33 cellular contexts compared by ENCODE assay signal in the genomic region with DNA sequence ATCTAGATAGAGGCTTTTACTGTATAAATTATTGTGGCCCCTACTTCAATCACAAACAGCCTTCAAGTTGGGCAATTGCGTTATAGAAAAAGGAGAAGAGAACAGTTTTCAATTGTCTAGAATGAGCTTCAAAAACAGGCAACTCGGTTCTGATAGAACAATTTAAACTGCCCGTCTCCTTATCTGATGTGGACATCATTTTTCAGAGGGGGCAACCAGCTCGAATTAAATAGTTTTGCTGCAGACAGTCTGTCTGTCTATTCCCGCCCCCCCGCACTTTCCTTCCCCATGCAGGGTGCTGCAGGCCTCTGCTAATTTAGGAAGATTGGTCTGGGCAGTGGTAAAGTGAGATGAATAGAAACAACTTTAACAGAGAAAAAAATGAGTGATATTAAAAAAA.
"Had no signal": no experiment of that assay in that cellular context is flagged by ENCODE, and none has a peak within 500 bp of the region (broad histone marks: within the 10 kb centered on the region; RNA-seq: fewer than 3 reads in every experiment).

No MANE protein-coding gene starts in this region.

- H3K4me3 ChIP-seq: ascending aorta, cardiac muscle cell had no signal

- H3K36me3 ChIP-seq: ascending aorta, cardiac muscle cell had no signal

- H3K4me1 ChIP-seq: ascending aorta had no signal

- H3K27me3 ChIP-seq: ascending aorta, cardiac muscle cell had no signal

- H3K27ac ChIP-seq: ascending aorta, cardiac muscle cell had no signal

- H3K4me1 Mint-ChIP-seq: activated B cell treated with CpG ODN at 0.5 μM for 24 hours; activated CD4-positive, alpha-beta T cell treated with anti-CD3 and anti-CD28 coated beads, Interleukin-2, amount 10 ng/mL, durations not matched to agents 24 days and 14 days; activated naive CD4-positive, alpha-beta T cell treated with anti-CD3 and anti-CD28 coated beads, Interleukin-2, amount 10 ng/mL, durations not matched to agents 7 days and 5 days; activated naive CD4-positive, alpha-beta T cell treated with anti-CD3 and anti-CD28 coated beads, Interleukin-2, amount 50 U/mL, for 24 hours; activated naive CD8-positive, alpha-beta T cell treated with anti-CD3 and anti-CD28 coated beads, Interleukin-2, amount 10 ng/mL, durations not matched to agents 7 days and 5 days; activated naive CD8-positive, alpha-beta T cell treated with anti-CD3 and anti-CD28 coated beads, Interleukin-2, amount 50 U/mL, for 24 hours; central memory CD8-positive, alpha-beta T cell had no signal

- H3K27me3 Mint-ChIP-seq: activated B cell treated with CpG ODN at 0.5 μM for 24 hours; activated CD4-positive, alpha-beta memory T cell treated with anti-CD3 and anti-CD28 coated beads for 36 hours; activated CD4-positive, alpha-beta T cell treated with anti-CD3 and anti-CD28 coated beads, Interleukin-2, amount 10 ng/mL, durations not matched to agents 24 days and 14 days; activated CD8-positive, alpha-beta T cell treated with anti-CD3 and anti-CD28 coated beads for 36 hours; activated naive CD4-positive, alpha-beta T cell treated with anti-CD3 and anti-CD28 coated beads, Interleukin-2, amount 10 ng/mL, durations not matched to agents 7 days and 5 days; activated naive CD4-positive, alpha-beta T cell treated with anti-CD3 and anti-CD28 coated beads, Interleukin-2, amount 50 U/mL, for 24 hours; activated naive CD8-positive, alpha-beta T cell; activated naive CD8-positive, alpha-beta T cell treated with anti-CD3 and anti-CD28 coated beads, Interleukin-2, amount 10 ng/mL, durations not matched to agents 7 days and 5 days; activated naive CD8-positive, alpha-beta T cell treated with anti-CD3 and anti-CD28 coated beads, Interleukin-2, amount 50 U/mL, for 24 hours; central memory CD8-positive, alpha-beta T cell had no signal

- H3K4me3 Mint-ChIP-seq: activated B cell treated with CpG ODN at 0.5 μM for 24 hours; activated CD4-positive, alpha-beta memory T cell treated with anti-CD3 and anti-CD28 coated beads for 36 hours; activated CD4-positive, alpha-beta T cell treated with anti-CD3 and anti-CD28 coated beads, Interleukin-2, amount 10 ng/mL, durations not matched to agents 24 days and 14 days; activated CD8-positive, alpha-beta T cell treated with anti-CD3 and anti-CD28 coated beads for 36 hours; activated naive CD4-positive, alpha-beta T cell treated with anti-CD3 and anti-CD28 coated beads, Interleukin-2, amount 10 ng/mL, durations not matched to agents 7 days and 5 days; activated naive CD4-positive, alpha-beta T cell treated with anti-CD3 and anti-CD28 coated beads, Interleukin-2, amount 50 U/mL, for 24 hours; activated naive CD8-positive, alpha-beta T cell; activated naive CD8-positive, alpha-beta T cell treated with anti-CD3 and anti-CD28 coated beads, Interleukin-2, amount 10 ng/mL, durations not matched to agents 7 days and 5 days; activated naive CD8-positive, alpha-beta T cell treated with anti-CD3 and anti-CD28 coated beads, Interleukin-2, amount 50 U/mL, for 24 hours; brain; central memory CD8-positive, alpha-beta T cell; T-helper 1 cell treated with Interleukin-12 subunit alpha and Interleukin-12 subunit beta and Interleukin-4 antibody, amounts not matched to agents 30 μg/mL and 1 μg/mL, for 36 hours; T-helper 2 cell treated with Interferon-gamma antibody and Interleukin-4, amounts not matched to agents 5 μg/mL and 100 μg/mL, for 36 hours had no signal

- DNase-seq: activated B cell treated with CpG ODN at 0.5 μM for 24 hours; activated CD4-positive, alpha-beta memory T cell treated with anti-CD3 and anti-CD28 coated beads for 36 hours; activated CD4-positive, alpha-beta T cell treated with anti-CD3 and anti-CD28 coated beads for 4 hours; activated CD4-positive, alpha-beta T cell treated with anti-CD3 and anti-CD28 coated beads, Interleukin-2, amount 10 ng/mL, durations not matched to agents 24 days and 14 days; activated CD4-positive, alpha-beta T cell treated with anti-CD3 and anti-CD28 coated beads, Interleukin-2, amount 50 U/mL, for 1 hour; activated CD4-positive, alpha-beta T cell treated with anti-CD3 and anti-CD28 coated beads, Interleukin-2, amount 50 U/mL, for 4 hours; activated CD4-positive, CD25-positive, alpha-beta regulatory T cell treated with anti-CD3 and anti-CD28 coated beads, Interleukin-2, amount 50 U/mL, for 72 hours; activated CD8-positive, alpha-beta memory T cell treated with anti-CD3 and anti-CD28 coated beads, Interleukin-2, amount 50 U/mL, for 4 hours; activated CD8-positive, alpha-beta T cell treated with anti-CD3 and anti-CD28 coated beads for 36 hours; activated effector memory CD4-positive, alpha-beta T cell treated with Interleukin-2 at 50 U/mL for 16 hours; activated gamma-delta T cell; activated naive CD4-positive, alpha-beta T cell treated with anti-CD3 and anti-CD28 coated beads, Interleukin-2, amount 10 ng/mL, durations not matched to agents 7 days and 5 days; activated naive CD4-positive, alpha-beta T cell treated with Interleukin-2 at 50 U/mL for 16 hours; activated naive CD8-positive, alpha-beta T cell treated with anti-CD3 and anti-CD28 coated beads, Interleukin-2, amount 10 ng/mL, durations not matched to agents 7 days and 5 days; activated naive CD8-positive, alpha-beta T cell treated with anti-CD3 and anti-CD28 coated beads, Interleukin-2, amount 50 U/mL, for 24 hours; activated T-cell treated with anti-CD3 and anti-CD28 coated beads for 4 hours; activated T-cell treated with anti-CD3 and anti-CD28 coated beads, Interleukin-2, amount 50 U/mL, for 1 hour; activated T-cell treated with anti-CD3 and anti-CD28 coated beads, Interleukin-2, amount 50 U/mL, for 48 hours; amygdala; anterior cingulate cortex; caudate nucleus; cerebellar nuclear complex; T-helper 1 cell; T-helper 2 cell; T-helper 9 cell had no signal

- ATAC-seq: activated CD8-positive, alpha-beta T cell treated with anti-CD3 and anti-CD28 coated beads for 36 hours; activated naive CD8-positive, alpha-beta T cell treated with anti-CD3 and anti-CD28 coated beads, Interleukin-2, amount 50 U/mL, for 24 hours had no signal
